10 cellular contexts compared by ENCODE assay signal in the genomic region with DNA sequence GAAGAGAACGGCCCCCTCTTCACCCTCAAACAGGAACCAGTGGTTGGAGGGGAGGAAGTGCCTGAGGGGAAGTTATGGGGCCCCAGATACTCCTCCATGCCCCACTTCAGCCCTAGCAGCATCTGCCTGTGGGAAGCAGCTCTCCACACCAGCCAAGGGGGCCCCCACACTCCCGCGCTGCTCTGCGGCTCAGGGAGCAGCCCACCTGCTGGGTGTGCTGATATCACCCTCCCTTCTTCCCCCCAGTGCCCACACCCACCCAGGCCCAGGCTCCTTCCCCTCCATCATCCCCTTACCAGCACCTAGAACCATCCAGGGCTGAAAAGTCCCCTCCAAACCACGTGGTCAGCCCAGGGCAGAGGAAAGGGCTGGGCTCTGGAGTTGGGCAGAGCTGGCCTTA. TPM values are rescaled to one million over a fixed set of nuclear protein-coding genes. Genes with fewer than 3 reads are reported as not detected.
DNase-seq lines count a peak whose midpoint lies in the region; ATAC-seq and TF ChIP-seq lines count a peak whose summit lies in the region.
"Had no signal": no experiment of that assay in that cellular context is flagged by ENCODE, and none has a peak within 500 bp of the region (broad histone marks: within the 10 kb centered on the region; RNA-seq: fewer than 3 reads in every experiment).

No MANE protein-coding gene starts in this region.

- H3K27ac Mint-ChIP-seq in activated naive CD8-positive, alpha-beta T cell treated with anti-CD3 and anti-CD28 coated beads, Interleukin-2, amount 10 ng/mL, durations not matched to agents 7 days and 5 days, result peak overlapping the region; percentile 99
- peak overlapping the region; percentile 87 to 88 for H3K27ac Mint-ChIP-seq in natural killer cell treated with Interleukin-12 subunit alpha and Interleukin-12 subunit beta and Interleukin-15 and Interleukin-18, amount 100 ng/mL, for 72 hours

- H3K4me2 ChIP-seq in hepatocyte, result no peak overlapping the region

- no peak overlapping the region for H3K27ac ChIP-seq in hepatocyte

- WGBS in hepatocyte (ENCODE audit: low lambda C conversion rate, missing lambda C conversion rate), result 81% methylated on average over 3 of the region's 5 CpGs

- H3K4me3 ChIP-seq in GM12865 (ENCODE audit: low read depth, low read length) (peak overlapping the region; percentile 52), hepatocyte (no peak overlapping the region)

- no peak overlapping the region for H2AFZ ChIP-seq in hepatocyte

- no peaks in the 10 kb centered on the region for H4K20me1 ChIP-seq in hepatocyte (ENCODE audit: insufficient read depth, poor library complexity, severe bottlenecking)

- H3K9me3 Mint-ChIP-seq in activated naive CD8-positive, alpha-beta T cell treated with anti-CD3 and anti-CD28 coated beads, Interleukin-2, amount 10 ng/mL, durations not matched to agents 7 days and 5 days, result no peaks in the 10 kb centered on the region
- no peaks in the 10 kb centered on the region for H3K9me3 Mint-ChIP-seq in natural killer cell treated with Interleukin-12 subunit alpha and Interleukin-12 subunit beta and Interleukin-15 and Interleukin-18, amount 100 ng/mL, for 72 hours

- H3K36me3 Mint-ChIP-seq in activated naive CD8-positive, alpha-beta T cell treated with anti-CD3 and anti-CD28 coated beads, Interleukin-2, amount 10 ng/mL, durations not matched to agents 7 days and 5 days, result peaks cover 36% of the 10 kb centered on the region
- peaks cover 7% of the 10 kb centered on the region for H3K36me3 Mint-ChIP-seq in natural killer cell treated with Interleukin-12 subunit alpha and Interleukin-12 subunit beta and Interleukin-15 and Interleukin-18, amount 100 ng/mL, for 72 hours

- peaks cover 74% of the 10 kb centered on the region for H3K4me1 Mint-ChIP-seq in activated naive CD8-positive, alpha-beta T cell treated with anti-CD3 and anti-CD28 coated beads, Interleukin-2, amount 10 ng/mL, durations not matched to agents 7 days and 5 days
- peaks cover 52 to 68% of the 10 kb centered on the region in 2 donors for H3K4me1 Mint-ChIP-seq in natural killer cell treated with Interleukin-12 subunit alpha and Interleukin-12 subunit beta and Interleukin-15 and Interleukin-18, amount 100 ng/mL, for 72 hours (ENCODE audit: low read depth in 2 of 2)

- no peaks in the 10 kb centered on the region for H3K27me3 ChIP-seq in hepatocyte

- no peaks in the 10 kb centered on the region for H3K79me2 ChIP-seq in hepatocyte

- no peak for TF ChIP-seq CTCF in GM12865 (IDR thresholded peaks at IDR 0.05; ENCODE audit: insufficient read depth, low read depth, low read length, missing control alignments)
- TF ChIP-seq CTCF in hepatocyte (IDR thresholded peaks at IDR 0.05; ENCODE audit: poor library complexity), result no peak

- H3K36me3 ChIP-seq in hepatocyte (replicated peaks; ENCODE audit: insufficient read depth, low read depth), result no peaks in the 10 kb centered on the region

- H3K9me2 ChIP-seq in hepatocyte (replicated peaks; ENCODE audit: insufficient read depth), result no peaks in the 10 kb centered on the region

- no peaks in the 10 kb centered on the region for H3K4me1 ChIP-seq in hepatocyte (ENCODE audit: insufficient read depth)

- H3K27me3 Mint-ChIP-seq in activated naive CD8-positive, alpha-beta T cell treated with anti-CD3 and anti-CD28 coated beads, Interleukin-2, amount 10 ng/mL, durations not matched to agents 7 days and 5 days, result no peaks in the 10 kb centered on the region
- no peaks in the 10 kb centered on the region for H3K27me3 Mint-ChIP-seq in natural killer cell treated with Interleukin-12 subunit alpha and Interleukin-12 subunit beta and Interleukin-15 and Interleukin-18, amount 100 ng/mL, for 72 hours

- DNase-seq in GM12865 (ENCODE audit: low read depth), result peak; percentile 45
- peak; percentile 83 for DNase-seq in NOMO-1 treated with DMSO at 0.1 percent for 48 hours (lab: John Stamatoyannopoulos, UW; ENCODE audit: unreplicated experiment)
- DNase-seq in activated naive CD8-positive, alpha-beta T cell treated with anti-CD3 and anti-CD28 coated beads, Interleukin-2, amount 10 ng/mL, durations not matched to agents 7 days and 5 days, result peak; percentile 58
- DNase-seq in natural killer cell treated with Interleukin-12 subunit alpha and Interleukin-12 subunit beta and Interleukin-15 and Interleukin-18, amount 100 ng/mL, for 72 hours (ENCODE audit: low spot score), result no peak
- no peak for DNase-seq in hepatocyte (ENCODE audit: low spot score)
- DNase-seq in T1000 (lab: John Stamatoyannopoulos, UW), result no peak
- DNase-seq: NCI-H510A treated with DMSO at 0.1 percent for 48 hours, trophoblast cell had no signal

- H3K9me3 ChIP-seq in hepatocyte (ENCODE audit: low read depth), result no peaks in the 10 kb centered on the region

- ATAC-seq in activated naive CD8-positive, alpha-beta T cell treated with anti-CD3 and anti-CD28 coated beads, Interleukin-2, amount 10 ng/mL, durations not matched to agents 7 days and 5 days (ENCODE audit: low read depth), result peak; percentile 37
- peak; percentile 40 to 59 for ATAC-seq in natural killer cell treated with Interleukin-12 subunit alpha and Interleukin-12 subunit beta and Interleukin-15 and Interleukin-18, amount 100 ng/mL, for 72 hours
- no peak for ATAC-seq in HG03025 (IDR thresholded peaks at IDR 0.05; ENCODE audit: low FRiP score, unreplicated experiment)
- no peak for ATAC-seq in GM18868 (IDR thresholded peaks at IDR 0.05; ENCODE audit: unreplicated experiment)

- peak overlapping the region; percentile 95 for H3K4me3 Mint-ChIP-seq in activated naive CD8-positive, alpha-beta T cell treated with anti-CD3 and anti-CD28 coated beads, Interleukin-2, amount 10 ng/mL, durations not matched to agents 7 days and 5 days
- H3K4me3 Mint-ChIP-seq in natural killer cell treated with Interleukin-12 subunit alpha and Interleukin-12 subunit beta and Interleukin-15 and Interleukin-18, amount 100 ng/mL, for 72 hours, result peak overlapping the region; percentile 90

- POLR2A ChIA-PET in activated naive CD8-positive, alpha-beta T cell treated with anti-CD3 and anti-CD28 coated beads, Interleukin-2, amount 10 ng/mL, durations not matched to agents 7 days and 5 days (lab: Charles Lee), result interaction anchor here (0.9 to 16.0 kb wide), 8 partner anchors 6 to 91 kb away, joined by 3 to 481 read pairs (median 4); a partner anchor contains a TSS

RNA-seq across cellular contexts. Expression of a gene that starts 0.5 kb away (rescaled TPM):
- 100 to 1,000 TPM in 1 of 2 experiments, 10 to 100 TPM in 1; 91.8 to 105 TPM for total RNA-seq in activated naive CD8-positive, alpha-beta T cell treated with anti-CD3 and anti-CD28 coated beads, Interleukin-2, amount 10 ng/mL, durations not matched to agents 7 days and 5 days
- total RNA-seq in natural killer cell treated with Interleukin-12 subunit alpha and Interleukin-12 subunit beta and Interleukin-15 and Interleukin-18, amount 100 ng/mL, for 72 hours, result 10 to 100 TPM; 15.5 to 34.6 TPM
- total RNA-seq in hepatocyte, result not detected in 2 replicates
- 1.5 and 2.4 TPM in 2 replicates for polyA plus RNA-seq in hepatocyte

RNA-seq across cellular contexts. Expression of a gene that starts 4.4 kb away (rescaled TPM):
- 100 to 1,000 TPM; 426 to 431 TPM for total RNA-seq in activated naive CD8-positive, alpha-beta T cell treated with anti-CD3 and anti-CD28 coated beads, Interleukin-2, amount 10 ng/mL, durations not matched to agents 7 days and 5 days
- 100 to 1,000 TPM; 110 to 153 TPM for total RNA-seq in natural killer cell treated with Interleukin-12 subunit alpha and Interleukin-12 subunit beta and Interleukin-15 and Interleukin-18, amount 100 ng/mL, for 72 hours
- 2.4 and 4.0 TPM in 2 replicates for total RNA-seq in hepatocyte
- polyA plus RNA-seq in hepatocyte, result 6.0 and 10.6 TPM in 2 replicates

RNA-seq across cellular contexts. Expression of a gene that starts 6.2 kb away (rescaled TPM):
- total RNA-seq in activated naive CD8-positive, alpha-beta T cell treated with anti-CD3 and anti-CD28 coated beads, Interleukin-2, amount 10 ng/mL, durations not matched to agents 7 days and 5 days, result 10 to 100 TPM; 69.7 to 70.0 TPM
- total RNA-seq in natural killer cell treated with Interleukin-12 subunit alpha and Interleukin-12 subunit beta and Interleukin-15 and Interleukin-18, amount 100 ng/mL, for 72 hours, result 10 to 100 TPM; 65.5 to 91.6 TPM
- total RNA-seq in hepatocyte, result not detected in 2 replicates
- polyA plus RNA-seq in hepatocyte, result not detected in 2 replicates

RNA-seq across cellular contexts. Expression of a gene that starts 11.2 kb away (rescaled TPM):
- 10 to 100 TPM; 18.5 to 18.6 TPM for total RNA-seq in activated naive CD8-positive, alpha-beta T cell treated with anti-CD3 and anti-CD28 coated beads, Interleukin-2, amount 10 ng/mL, durations not matched to agents 7 days and 5 days
- total RNA-seq in natural killer cell treated with Interleukin-12 subunit alpha and Interleukin-12 subunit beta and Interleukin-15 and Interleukin-18, amount 100 ng/mL, for 72 hours, result 100 to 1,000 TPM; 320 to 420 TPM
- 0.63 TPM in 1 of 2 replicates, not detected in the other for total RNA-seq in hepatocyte
- 0.91 and 1.3 TPM in 2 replicates for polyA plus RNA-seq in hepatocyte

RNA-seq across cellular contexts. Expression of a gene that starts 14.5 kb away (rescaled TPM):
- total RNA-seq in activated naive CD8-positive, alpha-beta T cell treated with anti-CD3 and anti-CD28 coated beads, Interleukin-2, amount 10 ng/mL, durations not matched to agents 7 days and 5 days, result 10 to 100 TPM; 15.2 to 16.7 TPM
- 1,000 to 10,000 TPM; 1,187 to 3,727 TPM for total RNA-seq in natural killer cell treated with Interleukin-12 subunit alpha and Interleukin-12 subunit beta and Interleukin-15 and Interleukin-18, amount 100 ng/mL, for 72 hours
- total RNA-seq in hepatocyte, result not detected in 2 replicates
- not detected in 2 replicates for polyA plus RNA-seq in hepatocyte

Comparison
In these comparisons a context has a peak if more than half of its experiments do, and no peak if none do; other contexts are left out.
1. DNase-seq: peak in GM12865 (single experiment), NOMO-1 treated with DMSO at 0.1 percent for 48 hours (single experiment) and activated naive CD8-positive, alpha-beta T cell treated with anti-CD3 and anti-CD28 coated beads, Interleukin-2, amount 10 ng/mL, durations not matched to agents 7 days and 5 days (single experiment); none in natural killer cell treated with Interleukin-12 subunit alpha and Interleukin-12 subunit beta and Interleukin-15 and Interleukin-18, amount 100 ng/mL, for 72 hours (single experiment), hepatocyte (single experiment) and T1000 (single experiment).
2. ATAC-seq: peak in activated naive CD8-positive, alpha-beta T cell treated with anti-CD3 and anti-CD28 coated beads, Interleukin-2, amount 10 ng/mL, durations not matched to agents 7 days and 5 days (single experiment) and natural killer cell treated with Interleukin-12 subunit alpha and Interleukin-12 subunit beta and Interleukin-15 and Interleukin-18, amount 100 ng/mL, for 72 hours (2 of 2); none in HG03025 (single experiment) and GM18868 (single experiment).
3. RNA of a gene that starts 0.5 kb away (total RNA-seq): 91.8 to 105 TPM in activated naive CD8-positive, alpha-beta T cell treated with anti-CD3 and anti-CD28 coated beads, Interleukin-2, amount 10 ng/mL, durations not matched to agents 7 days and 5 days and 15.5 to 34.6 TPM in natural killer cell treated with Interleukin-12 subunit alpha and Interleukin-12 subunit beta and Interleukin-15 and Interleukin-18, amount 100 ng/mL, for 72 hours; not detected in hepatocyte; every median in the first group is over 10 times any median in the second.
4. RNA of a gene that starts 4.4 kb away (total RNA-seq): 426 to 431 TPM in activated naive CD8-positive, alpha-beta T cell treated with anti-CD3 and anti-CD28 coated beads, Interleukin-2, amount 10 ng/mL, durations not matched to agents 7 days and 5 days and 110 to 153 TPM in natural killer cell treated with Interleukin-12 subunit alpha and Interleukin-12 subunit beta and Interleukin-15 and Interleukin-18, amount 100 ng/mL, for 72 hours; 2.4 to 4.0 TPM in hepatocyte; every median in the first group is over 10 times any median in the second.
5. RNA of a gene that starts 6.2 kb away (total RNA-seq): 65.5 to 91.6 TPM in natural killer cell treated with Interleukin-12 subunit alpha and Interleukin-12 subunit beta and Interleukin-15 and Interleukin-18, amount 100 ng/mL, for 72 hours and 69.7 to 70.0 TPM in activated naive CD8-positive, alpha-beta T cell treated with anti-CD3 and anti-CD28 coated beads, Interleukin-2, amount 10 ng/mL, durations not matched to agents 7 days and 5 days; not detected in hepatocyte; every median in the first group is over 10 times any median in the second.